Comparison of ENCODE assay signal across 22 cellular contexts in genomic region chr2:102297891-102298290, GRCh38. TPM values are rescaled to one million over a fixed set of nuclear protein-coding genes. Genes with fewer than 3 reads are reported as not detected.
"Had no signal": no experiment of that assay in that cellular context is flagged by ENCODE, and none has a peak within 500 bp of the region (broad histone marks: within the 10 kb centered on the region; RNA-seq: fewer than 3 reads in every experiment).

No MANE protein-coding gene starts in this region.

- H3K4me3 ChIP-seq: dorsolateral prefrontal cortex, gastroesophageal sphincter, ovary, right atrium auricular region, sigmoid colon, suprapubic skin, thyroid gland, upper lobe of right lung, vagina had no signal

- H3K27me3 ChIP-seq: ovary, right atrium auricular region, sigmoid colon, suprapubic skin, thyroid gland, upper lobe of right lung, vagina had no signal

- ATAC-seq: gastroesophageal sphincter; naive thymus-derived CD4-positive, alpha-beta T cell; stimulated activated effector memory CD8-positive, alpha-beta T cell treated with anti-CD3 and anti-CD28 coated beads, Interleukin-12 subunit alpha, Interleukin-12 subunit beta, amount 100 ng/mL, for 72 hours; stimulated activated naive CD8-positive, alpha-beta T cell treated with anti-CD3 and anti-CD28 coated beads, Interleukin-15, Interleukin-2, amounts not matched to agents 100 U/mL and 50 U/mL, for 24 hours; upper lobe of right lung had no signal

- H3K36me3 ChIP-seq: gastroesophageal sphincter, ovary, right atrium auricular region, sigmoid colon, suprapubic skin, thyroid gland, upper lobe of right lung, vagina had no signal

- DNase-seq: cortex of kidney; dorsolateral prefrontal cortex; effector CD8-positive, alpha-beta T cell; foreskin fibroblast; glutamatergic neuron; immature natural killer cell; naive thymus-derived CD4-positive, alpha-beta T cell; ovary; sigmoid colon; small intestine; stimulated activated CD4-positive, alpha-beta T cell treated with anti-CD3 and anti-CD28 coated beads, Interleukin-2, amount 100 ng/mL, for 48 hours; stimulated activated CD8-positive, alpha-beta memory T cell treated with anti-CD3 and anti-CD28 coated beads, Interleukin-4, amount 100 ng/mL, for 48 hours; stimulated activated naive CD8-positive, alpha-beta T cell treated with anti-CD3 and anti-CD28 coated beads, Interleukin-15, Interleukin-2, amounts not matched to agents 100 U/mL and 50 U/mL, for 24 hours; thyroid gland; upper lobe of right lung had no signal

- H3K9me3 ChIP-seq: gastroesophageal sphincter, ovary, right atrium auricular region, sigmoid colon, suprapubic skin, thyroid gland, upper lobe of right lung, vagina had no signal

- H3K4me1 ChIP-seq: gastroesophageal sphincter, right atrium auricular region, sigmoid colon, suprapubic skin, thyroid gland, upper lobe of right lung, vagina had no signal

- H3K27ac ChIP-seq: dorsolateral prefrontal cortex, gastroesophageal sphincter, ovary, right atrium auricular region, sigmoid colon, suprapubic skin, thyroid gland, upper lobe of right lung, vagina had no signal

RNA-seq across cellular contexts. Expression of gene IL1RL1, which starts 13.5 kb away (rescaled TPM):
- total RNA-seq: chondrocyte, neural crest cell had no signal
- polyA plus RNA-seq: naive thymus-derived CD4-positive, alpha-beta T cell had no signal

RNA-seq across cellular contexts. Expression of gene IL18R1, which starts 57.7 kb away (rescaled TPM):
- total RNA-seq: neural crest cell had no signal
